9 cellular contexts compared by ENCODE assay signal in genomic region chr10:81863771-81864170, GRCh38. TPM values are rescaled to one million over a fixed set of nuclear protein-coding genes. Genes with fewer than 3 reads are reported as not detected.
"Had no signal": no experiment of that assay in that cellular context is flagged by ENCODE, and none has a peak within 500 bp of the region (broad histone marks: within the 10 kb centered on the region; RNA-seq: fewer than 3 reads in every experiment).

No MANE protein-coding gene starts in this region.

- H3K27ac Mint-ChIP-seq: GM23338, H9 had no signal

- H2AFZ ChIP-seq: GM23338 had no signal

- H3K4me3 Mint-ChIP-seq: GM23338, H9 had no signal

- ATAC-seq: GM23338, K562 had no signal

- DNase-seq: H9, HCEC 1CT, IMR-90 had no signal

- H3K4me3 ChIP-seq: GM23338, K562 had no signal

- FAIRE-seq: H1, H54, HTR-8/SVneo, K562 had no signal

- H3K4me2 ChIP-seq: GM23338 had no signal

RNA-seq across cellular contexts. Expression of gene NRG3, which starts 11.2 kb away (rescaled TPM):
- total RNA-seq: HT-29, IMR-90, K562 had no signal
- polyA plus RNA-seq: IMR-90, K562 had no signal
